Comparison of ENCODE assay signal across 1 cellular context in the genomic region with DNA sequence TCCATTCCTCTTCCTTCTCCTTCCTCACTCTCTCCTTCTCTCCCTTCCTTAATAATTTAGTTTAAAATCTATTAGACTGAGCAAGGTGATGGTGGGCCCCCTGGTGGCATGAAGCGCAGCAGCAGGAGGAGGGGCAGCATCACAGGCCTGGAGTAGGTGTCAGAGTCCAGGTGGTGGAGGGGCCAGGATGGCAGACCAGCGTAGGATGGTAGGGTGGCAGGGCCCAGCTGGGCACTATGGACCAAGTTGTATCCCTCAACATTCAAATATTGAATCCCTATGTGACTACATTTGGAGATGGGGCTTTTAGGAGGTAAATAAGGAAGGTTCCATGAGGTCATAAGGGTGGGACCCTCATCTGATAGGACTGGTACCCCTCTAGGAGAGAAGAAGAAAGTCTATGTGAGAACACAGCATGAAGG.
TF ChIP-seq lines count a peak whose summit lies in the region.

No MANE protein-coding gene starts in this region.

TF ChIP-seq in WTC11, 78 proteins besides CTCF, POLR2A, EP300 and RAD21 (continued from another document):
- TF ChIP-seq PRDM15 (CRISPR knock-in tag; IDR thresholded peaks at IDR 0.05) (no peak), NFYB (CRISPR knock-in tag; conservative IDR thresholded peaks at IDR 0.05; ENCODE audit: low read depth) (no peak), ZNF671 (CRISPR knock-in tag; IDR thresholded peaks at IDR 0.05) (no peak), ZNF512 (CRISPR knock-in tag; IDR thresholded peaks at IDR 0.05; ENCODE audit: borderline replicate concordance) (no peak), NR2C2 (CRISPR knock-in tag; IDR thresholded peaks at IDR 0.05) (no peak), CREB1 (CRISPR knock-in tag; IDR thresholded peaks at IDR 0.05) (no peak), SMAD4 (CRISPR knock-in tag; IDR thresholded peaks at IDR 0.05) (no peak), ZNF396 (CRISPR knock-in tag; IDR thresholded peaks at IDR 0.05; ENCODE audit: borderline replicate concordance) (no peak), ERG (CRISPR knock-in tag; IDR thresholded peaks at IDR 0.05) (no peak)
- TF ChIP-seq, protein P1, sequence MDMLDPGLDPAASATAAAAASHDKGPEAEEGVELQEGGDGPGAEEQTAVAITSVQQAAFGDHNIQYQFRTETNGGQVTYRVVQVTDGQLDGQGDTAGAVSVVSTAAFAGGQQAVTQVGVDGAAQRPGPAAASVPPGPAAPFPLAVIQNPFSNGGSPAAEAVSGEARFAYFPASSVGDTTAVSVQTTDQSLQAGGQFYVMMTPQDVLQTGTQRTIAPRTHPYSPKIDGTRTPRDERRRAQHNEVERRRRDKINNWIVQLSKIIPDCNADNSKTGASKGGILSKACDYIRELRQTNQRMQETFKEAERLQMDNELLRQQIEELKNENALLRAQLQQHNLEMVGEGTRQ (CRISPR knock-in tag; IDR thresholded peaks at IDR 0.05): no peak
- TF ChIP-seq, protein P2, sequence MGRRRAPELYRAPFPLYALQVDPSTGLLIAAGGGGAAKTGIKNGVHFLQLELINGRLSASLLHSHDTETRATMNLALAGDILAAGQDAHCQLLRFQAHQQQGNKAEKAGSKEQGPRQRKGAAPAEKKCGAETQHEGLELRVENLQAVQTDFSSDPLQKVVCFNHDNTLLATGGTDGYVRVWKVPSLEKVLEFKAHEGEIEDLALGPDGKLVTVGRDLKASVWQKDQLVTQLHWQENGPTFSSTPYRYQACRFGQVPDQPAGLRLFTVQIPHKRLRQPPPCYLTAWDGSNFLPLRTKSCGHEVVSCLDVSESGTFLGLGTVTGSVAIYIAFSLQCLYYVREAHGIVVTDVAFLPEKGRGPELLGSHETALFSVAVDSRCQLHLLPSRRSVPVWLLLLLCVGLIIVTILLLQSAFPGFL (CRISPR knock-in tag; IDR thresholded peaks at IDR 0.05; ENCODE audit: borderline replicate concordance): no peak
TF ChIP-seq in WTC11: peak in this region for 0.
